ENCODE assay signal across 1 cellular context in the genomic region with DNA sequence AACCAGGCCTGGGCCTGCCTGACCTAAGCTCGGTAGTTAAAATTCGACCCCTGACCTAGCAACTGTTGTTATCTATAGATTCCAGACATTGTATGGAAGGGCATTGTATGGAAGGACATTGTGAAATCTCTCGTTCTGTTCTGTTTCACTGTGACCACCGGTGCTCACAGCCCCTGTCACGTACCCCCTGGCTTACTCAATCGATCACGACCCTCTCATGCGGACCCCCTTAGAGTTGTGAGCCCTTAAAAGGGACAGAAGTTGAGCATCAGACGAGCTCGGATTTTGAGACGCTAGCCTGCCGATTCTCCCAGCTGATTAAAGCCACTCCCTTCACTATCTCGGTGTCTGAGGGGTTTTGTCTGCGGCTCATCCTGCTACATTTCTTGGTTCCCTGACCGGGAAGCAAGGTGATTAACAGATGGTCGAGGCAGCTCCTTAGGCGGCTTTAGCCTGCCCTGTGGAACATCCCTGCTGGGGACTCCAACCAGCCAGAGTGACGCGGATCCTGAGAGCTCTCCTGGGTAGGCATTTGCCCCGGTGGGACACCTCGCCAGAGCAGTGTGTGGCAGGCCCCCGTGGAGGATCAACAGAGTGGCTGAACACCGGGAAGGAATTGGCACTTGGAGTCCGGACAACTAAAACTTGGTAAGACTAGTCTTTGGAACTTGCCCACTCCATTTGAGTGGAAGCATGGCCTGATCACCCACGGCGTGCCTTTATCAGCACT.
TF ChIP-seq lines count a peak whose summit lies in the region.
"Not testable (repeated sequence)": the region's sequence is repeated elsewhere in the genome, so short reads cannot be mapped to it uniquely, and the experiment has no call there.

No MANE protein-coding gene starts in this region.

TF ChIP-seq in K562, 482 proteins besides CTCF, POLR2A, EP300 and RAD21 (continued from another document and continues in another):
- TF ChIP-seq PHF8 (IDR thresholded peaks at IDR 0.05; ENCODE audit: borderline replicate concordance, low read length): peak; percentile 23; the same call in 1 of the 2 replicates
- peak; percentile 60; the same call in 1 of the 2 replicates for TF ChIP-seq NBN (IDR thresholded peaks at IDR 0.05; ENCODE audit: low read depth)
- TF ChIP-seq LCOR (CRISPR knock-in tag; IDR thresholded peaks at IDR 0.05): 0 out of 2 replicates have a peak, but pooled peaks have one; percentile 13
- TF ChIP-seq ETV1 (tag; conservative IDR thresholded peaks at IDR 0.05; ENCODE audit: low read depth): peak; percentile 57; the same call in 1 of the 2 replicates
- TF ChIP-seq, protein P1, sequence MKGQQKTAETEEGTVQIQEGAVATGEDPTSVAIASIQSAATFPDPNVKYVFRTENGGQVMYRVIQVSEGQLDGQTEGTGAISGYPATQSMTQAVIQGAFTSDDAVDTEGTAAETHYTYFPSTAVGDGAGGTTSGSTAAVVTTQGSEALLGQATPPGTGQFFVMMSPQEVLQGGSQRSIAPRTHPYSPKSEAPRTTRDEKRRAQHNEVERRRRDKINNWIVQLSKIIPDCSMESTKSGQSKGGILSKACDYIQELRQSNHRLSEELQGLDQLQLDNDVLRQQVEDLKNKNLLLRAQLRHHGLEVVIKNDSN (CRISPR knock-in tag; IDR thresholded peaks at IDR 0.05): peak; percentile 33; the same call in 1 of the 2 replicates
- peak; percentile 54 for TF ChIP-seq LEF1 (IDR thresholded peaks at IDR 0.05)
- TF ChIP-seq ZNF263 (CRISPR knock-in tag; IDR thresholded peaks at IDR 0.05; ENCODE audit: borderline replicate concordance): peak; percentile 54; the same call in 1 of the 2 replicates
- not testable (repeated sequence) for TF ChIP-seq ATF1 (CRISPR knock-in tag; IDR thresholded peaks at IDR 0.05); MYNN (CRISPR knock-in tag; IDR thresholded peaks at IDR 0.05); TEAD4 (CRISPR knock-in tag; IDR thresholded peaks at IDR 0.05; ENCODE audit: borderline replicate concordance)
- TF ChIP-seq ATF1 (tag; IDR thresholded peaks at IDR 0.05): peak; percentile 11; the same call in 1 of the 2 replicates
- peak in 1 of 2 experiments; percentile 58; a peak in 1 of 4 replicates for TF ChIP-seq ARNT (IDR thresholded peaks at IDR 0.05)
- TF ChIP-seq MTA3 (IDR thresholded peaks at IDR 0.05; ENCODE audit: borderline replicate concordance): 0 out of 2 replicates have a peak, but pooled peaks have one; percentile 68
- TF ChIP-seq KLF16 (IDR thresholded peaks at IDR 0.05): peak; percentile 38; the same call in 1 of the 2 replicates
- TF ChIP-seq MYNN (IDR thresholded peaks at IDR 0.05): 0 out of 2 replicates have a peak, but pooled peaks have one; percentile 10
- TF ChIP-seq DMBX1 (CRISPR knock-in tag; IDR thresholded peaks at IDR 0.05; ENCODE audit: borderline replicate concordance): peak; percentile 9; the same call in 1 of the 2 replicates
- TF ChIP-seq, protein P2, sequence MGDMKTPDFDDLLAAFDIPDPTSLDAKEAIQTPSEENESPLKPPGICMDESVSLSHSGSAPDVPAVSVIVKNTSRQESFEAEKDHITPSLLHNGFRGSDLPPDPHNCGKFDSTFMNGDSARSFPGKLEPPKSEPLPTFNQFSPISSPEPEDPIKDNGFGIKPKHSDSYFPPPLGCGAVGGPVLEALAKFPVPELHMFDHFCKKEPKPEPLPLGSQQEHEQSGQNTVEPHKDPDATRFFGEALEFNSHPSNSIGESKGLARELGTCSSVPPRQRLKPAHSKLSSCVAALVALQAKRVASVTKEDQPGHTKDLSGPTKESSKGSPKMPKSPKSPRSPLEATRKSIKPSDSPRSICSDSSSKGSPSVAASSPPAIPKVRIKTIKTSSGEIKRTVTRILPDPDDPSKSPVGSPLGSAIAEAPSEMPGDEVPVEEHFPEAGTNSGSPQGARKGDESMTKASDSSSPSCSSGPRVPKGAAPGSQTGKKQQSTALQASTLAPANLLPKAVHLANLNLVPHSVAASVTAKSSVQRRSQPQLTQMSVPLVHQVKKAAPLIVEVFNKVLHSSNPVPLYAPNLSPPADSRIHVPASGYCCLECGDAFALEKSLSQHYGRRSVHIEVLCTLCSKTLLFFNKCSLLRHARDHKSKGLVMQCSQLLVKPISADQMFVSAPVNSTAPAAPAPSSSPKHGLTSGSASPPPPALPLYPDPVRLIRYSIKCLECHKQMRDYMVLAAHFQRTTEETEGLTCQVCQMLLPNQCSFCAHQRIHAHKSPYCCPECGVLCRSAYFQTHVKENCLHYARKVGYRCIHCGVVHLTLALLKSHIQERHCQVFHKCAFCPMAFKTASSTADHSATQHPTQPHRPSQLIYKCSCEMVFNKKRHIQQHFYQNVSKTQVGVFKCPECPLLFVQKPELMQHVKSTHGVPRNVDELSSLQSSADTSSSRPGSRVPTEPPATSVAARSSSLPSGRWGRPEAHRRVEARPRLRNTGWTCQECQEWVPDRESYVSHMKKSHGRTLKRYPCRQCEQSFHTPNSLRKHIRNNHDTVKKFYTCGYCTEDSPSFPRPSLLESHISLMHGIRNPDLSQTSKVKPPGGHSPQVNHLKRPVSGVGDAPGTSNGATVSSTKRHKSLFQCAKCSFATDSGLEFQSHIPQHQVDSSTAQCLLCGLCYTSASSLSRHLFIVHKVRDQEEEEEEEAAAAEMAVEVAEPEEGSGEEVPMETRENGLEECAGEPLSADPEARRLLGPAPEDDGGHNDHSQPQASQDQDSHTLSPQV (IDR thresholded peaks at IDR 0.05): peak; percentile 28; the same call in 1 of the 2 replicates
- peak; percentile 29 for TF ChIP-seq KDM5B (IDR thresholded peaks at IDR 0.05; ENCODE audit: insufficient replicate concordance, low read depth, low read length)
- peak; percentile 64; the same call in 1 of the 2 replicates for TF ChIP-seq ZNF431 (CRISPR knock-in tag; IDR thresholded peaks at IDR 0.05)
- TF ChIP-seq STAT5A (IDR thresholded peaks at IDR 0.05; ENCODE audit: borderline replicate concordance, low read length): peak; percentile 44; the same call in 1 of the 2 replicates
- peak; percentile 88 for TF ChIP-seq NCOR1 (IDR thresholded peaks at IDR 0.05)
- TF ChIP-seq MTA1 (IDR thresholded peaks at IDR 0.05; ENCODE audit: borderline replicate concordance): peak; percentile 60
- TF ChIP-seq, protein P3, sequence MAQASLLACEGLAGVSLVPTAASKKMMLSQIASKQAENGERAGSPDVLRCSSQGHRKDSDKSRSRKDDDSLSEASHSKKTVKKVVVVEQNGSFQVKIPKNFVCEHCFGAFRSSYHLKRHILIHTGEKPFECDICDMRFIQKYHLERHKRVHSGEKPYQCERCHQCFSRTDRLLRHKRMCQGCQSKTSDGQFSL (CRISPR knock-in tag; IDR thresholded peaks at IDR 0.05): not testable (repeated sequence)
- TF ChIP-seq, protein P3 (tag; IDR thresholded peaks at IDR 0.05): 0 out of 4 replicates have a peak, but pooled peaks of 1 of the 2 experiments have one; percentile 12
- TF ChIP-seq ZBTB17 (CRISPR knock-in tag; IDR thresholded peaks at IDR 0.05): peak; percentile 73; the same call in 1 of the 2 replicates
- 0 out of 2 replicates have a peak, but pooled peaks have one; percentile 17 for TF ChIP-seq TAF7 (tag; IDR thresholded peaks at IDR 0.05)
- peak; percentile 58 for TF ChIP-seq CXXC5 (CRISPR knock-in tag; IDR thresholded peaks at IDR 0.05)
- TF ChIP-seq SMAD4 (CRISPR knock-in tag; conservative IDR thresholded peaks at IDR 0.05): peak; percentile 100
- peak; percentile 57; the same call in 1 of the 2 replicates for TF ChIP-seq TEAD4 (IDR thresholded peaks at IDR 0.05; ENCODE audit: low read length)
- peak; percentile 89 for TF ChIP-seq CEBPB (tag; IDR thresholded peaks at IDR 0.05)
- TF ChIP-seq KDM4B (IDR thresholded peaks at IDR 0.05; ENCODE audit: borderline replicate concordance in 2 of 2, low read depth in 1 of 2): 0 out of 4 replicates have a peak, but pooled peaks of 1 of the 2 experiments have one; percentile 43
- TF ChIP-seq MECOM (CRISPR knock-in tag; IDR thresholded peaks at IDR 0.05): peak; percentile 70
- TF ChIP-seq TRIM24 (IDR thresholded peaks at IDR 0.05): peak; percentile 30 to 43; a peak in 1 of 4 replicates
- TF ChIP-seq HDAC2 (IDR thresholded peaks at IDR 0.05): peak; percentile 41; the same call in 1 of the 2 replicates
- TF ChIP-seq, protein P4, sequence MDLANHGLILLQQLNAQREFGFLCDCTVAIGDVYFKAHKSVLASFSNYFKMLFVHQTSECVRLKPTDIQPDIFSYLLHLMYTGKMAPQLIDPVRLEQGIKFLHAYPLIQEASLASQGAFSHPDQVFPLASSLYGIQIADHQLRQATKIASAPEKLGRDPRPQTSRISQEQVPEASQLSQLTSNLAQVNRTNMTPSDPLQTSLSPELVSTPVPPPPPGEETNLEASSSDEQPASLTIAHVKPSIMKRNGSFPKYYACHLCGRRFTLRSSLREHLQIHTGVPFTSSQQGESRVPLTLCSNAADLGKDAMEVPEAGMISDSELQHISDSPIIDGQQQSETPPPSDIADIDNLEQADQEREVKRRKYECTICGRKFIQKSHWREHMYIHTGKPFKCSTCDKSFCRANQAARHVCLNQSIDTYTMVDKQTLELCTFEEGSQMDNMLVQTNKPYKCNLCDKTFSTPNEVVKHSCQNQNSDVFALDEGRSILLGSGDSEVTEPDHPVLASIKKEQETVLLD (IDR thresholded peaks at IDR 0.05): peak; percentile 58
- peak; percentile 44 for TF ChIP-seq MTA2 (IDR thresholded peaks at IDR 0.05; ENCODE audit: low read depth)
- peak; percentile 57; the same call in 1 of the 2 replicates for TF ChIP-seq ZNF76 (CRISPR knock-in tag; IDR thresholded peaks at IDR 0.05; ENCODE audit: borderline replicate concordance)
- TF ChIP-seq KDM1A (IDR thresholded peaks at IDR 0.05): peak; percentile 31 to 52
- peak; percentile 73 for TF ChIP-seq TCF3 (CRISPR knock-in tag; IDR thresholded peaks at IDR 0.05)
- 0 out of 2 replicates have a peak, but pooled peaks have one; percentile 9 for TF ChIP-seq KDM2B (CRISPR knock-in tag; IDR thresholded peaks at IDR 0.05)
- TF ChIP-seq, protein P5, sequence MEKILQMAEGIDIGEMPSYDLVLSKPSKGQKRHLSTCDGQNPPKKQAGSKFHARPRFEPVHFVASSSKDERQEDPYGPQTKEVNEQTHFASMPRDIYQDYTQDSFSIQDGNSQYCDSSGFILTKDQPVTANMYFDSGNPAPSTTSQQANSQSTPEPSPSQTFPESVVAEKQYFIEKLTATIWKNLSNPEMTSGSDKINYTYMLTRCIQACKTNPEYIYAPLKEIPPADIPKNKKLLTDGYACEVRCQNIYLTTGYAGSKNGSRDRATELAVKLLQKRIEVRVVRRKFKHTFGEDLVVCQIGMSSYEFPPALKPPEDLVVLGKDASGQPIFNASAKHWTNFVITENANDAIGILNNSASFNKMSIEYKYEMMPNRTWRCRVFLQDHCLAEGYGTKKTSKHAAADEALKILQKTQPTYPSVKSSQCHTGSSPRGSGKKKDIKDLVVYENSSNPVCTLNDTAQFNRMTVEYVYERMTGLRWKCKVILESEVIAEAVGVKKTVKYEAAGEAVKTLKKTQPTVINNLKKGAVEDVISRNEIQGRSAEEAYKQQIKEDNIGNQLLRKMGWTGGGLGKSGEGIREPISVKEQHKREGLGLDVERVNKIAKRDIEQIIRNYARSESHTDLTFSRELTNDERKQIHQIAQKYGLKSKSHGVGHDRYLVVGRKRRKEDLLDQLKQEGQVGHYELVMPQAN (IDR thresholded peaks at IDR 0.05; ENCODE audit: borderline replicate concordance): 0 out of 2 replicates have a peak, but pooled peaks have one; percentile 22
- TF ChIP-seq ZNF175 (CRISPR knock-in tag; IDR thresholded peaks at IDR 0.05; ENCODE audit: low read depth): 0 out of 2 replicates have a peak, but pooled peaks have one; percentile 12
- peak; percentile 75; the same call in 1 of the 2 replicates for TF ChIP-seq GATAD2A (IDR thresholded peaks at IDR 0.05)
- TF ChIP-seq, protein P6, sequence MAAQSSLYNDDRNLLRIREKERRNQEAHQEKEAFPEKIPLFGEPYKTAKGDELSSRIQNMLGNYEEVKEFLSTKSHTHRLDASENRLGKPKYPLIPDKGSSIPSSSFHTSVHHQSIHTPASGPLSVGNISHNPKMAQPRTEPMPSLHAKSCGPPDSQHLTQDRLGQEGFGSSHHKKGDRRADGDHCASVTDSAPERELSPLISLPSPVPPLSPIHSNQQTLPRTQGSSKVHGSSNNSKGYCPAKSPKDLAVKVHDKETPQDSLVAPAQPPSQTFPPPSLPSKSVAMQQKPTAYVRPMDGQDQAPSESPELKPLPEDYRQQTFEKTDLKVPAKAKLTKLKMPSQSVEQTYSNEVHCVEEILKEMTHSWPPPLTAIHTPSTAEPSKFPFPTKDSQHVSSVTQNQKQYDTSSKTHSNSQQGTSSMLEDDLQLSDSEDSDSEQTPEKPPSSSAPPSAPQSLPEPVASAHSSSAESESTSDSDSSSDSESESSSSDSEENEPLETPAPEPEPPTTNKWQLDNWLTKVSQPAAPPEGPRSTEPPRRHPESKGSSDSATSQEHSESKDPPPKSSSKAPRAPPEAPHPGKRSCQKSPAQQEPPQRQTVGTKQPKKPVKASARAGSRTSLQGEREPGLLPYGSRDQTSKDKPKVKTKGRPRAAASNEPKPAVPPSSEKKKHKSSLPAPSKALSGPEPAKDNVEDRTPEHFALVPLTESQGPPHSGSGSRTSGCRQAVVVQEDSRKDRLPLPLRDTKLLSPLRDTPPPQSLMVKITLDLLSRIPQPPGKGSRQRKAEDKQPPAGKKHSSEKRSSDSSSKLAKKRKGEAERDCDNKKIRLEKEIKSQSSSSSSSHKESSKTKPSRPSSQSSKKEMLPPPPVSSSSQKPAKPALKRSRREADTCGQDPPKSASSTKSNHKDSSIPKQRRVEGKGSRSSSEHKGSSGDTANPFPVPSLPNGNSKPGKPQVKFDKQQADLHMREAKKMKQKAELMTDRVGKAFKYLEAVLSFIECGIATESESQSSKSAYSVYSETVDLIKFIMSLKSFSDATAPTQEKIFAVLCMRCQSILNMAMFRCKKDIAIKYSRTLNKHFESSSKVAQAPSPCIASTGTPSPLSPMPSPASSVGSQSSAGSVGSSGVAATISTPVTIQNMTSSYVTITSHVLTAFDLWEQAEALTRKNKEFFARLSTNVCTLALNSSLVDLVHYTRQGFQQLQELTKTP (IDR thresholded peaks at IDR 0.05; ENCODE audit: low read depth in 1 of 2, partially characterized antibody in 2 of 2): peak in 1 of 2 experiments; percentile 14
- TF ChIP-seq, protein P7, sequence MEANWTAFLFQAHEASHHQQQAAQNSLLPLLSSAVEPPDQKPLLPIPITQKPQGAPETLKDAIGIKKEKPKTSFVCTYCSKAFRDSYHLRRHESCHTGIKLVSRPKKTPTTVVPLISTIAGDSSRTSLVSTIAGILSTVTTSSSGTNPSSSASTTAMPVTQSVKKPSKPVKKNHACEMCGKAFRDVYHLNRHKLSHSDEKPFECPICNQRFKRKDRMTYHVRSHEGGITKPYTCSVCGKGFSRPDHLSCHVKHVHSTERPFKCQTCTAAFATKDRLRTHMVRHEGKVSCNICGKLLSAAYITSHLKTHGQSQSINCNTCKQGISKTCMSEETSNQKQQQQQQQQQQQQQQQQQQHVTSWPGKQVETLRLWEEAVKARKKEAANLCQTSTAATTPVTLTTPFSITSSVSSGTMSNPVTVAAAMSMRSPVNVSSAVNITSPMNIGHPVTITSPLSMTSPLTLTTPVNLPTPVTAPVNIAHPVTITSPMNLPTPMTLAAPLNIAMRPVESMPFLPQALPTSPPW (CRISPR knock-in tag; IDR thresholded peaks at IDR 0.05): 0 out of 2 replicates have a peak, but pooled peaks have one; percentile 17
- TF ChIP-seq RCOR1 (IDR thresholded peaks at IDR 0.05; ENCODE audit: borderline replicate concordance in 1 of 2, low read depth in 2 of 2, low read length in 2 of 2): peak in 1 of 2 experiments; percentile 48; a peak in 2 of 4 replicates
- TF ChIP-seq CBFA2T3 (IDR thresholded peaks at IDR 0.05): peak; percentile 83
- TF ChIP-seq SMARCA4 (IDR thresholded peaks at IDR 0.05): peak; percentile 70
